12 cellular contexts compared by ENCODE assay signal in the genomic region with DNA sequence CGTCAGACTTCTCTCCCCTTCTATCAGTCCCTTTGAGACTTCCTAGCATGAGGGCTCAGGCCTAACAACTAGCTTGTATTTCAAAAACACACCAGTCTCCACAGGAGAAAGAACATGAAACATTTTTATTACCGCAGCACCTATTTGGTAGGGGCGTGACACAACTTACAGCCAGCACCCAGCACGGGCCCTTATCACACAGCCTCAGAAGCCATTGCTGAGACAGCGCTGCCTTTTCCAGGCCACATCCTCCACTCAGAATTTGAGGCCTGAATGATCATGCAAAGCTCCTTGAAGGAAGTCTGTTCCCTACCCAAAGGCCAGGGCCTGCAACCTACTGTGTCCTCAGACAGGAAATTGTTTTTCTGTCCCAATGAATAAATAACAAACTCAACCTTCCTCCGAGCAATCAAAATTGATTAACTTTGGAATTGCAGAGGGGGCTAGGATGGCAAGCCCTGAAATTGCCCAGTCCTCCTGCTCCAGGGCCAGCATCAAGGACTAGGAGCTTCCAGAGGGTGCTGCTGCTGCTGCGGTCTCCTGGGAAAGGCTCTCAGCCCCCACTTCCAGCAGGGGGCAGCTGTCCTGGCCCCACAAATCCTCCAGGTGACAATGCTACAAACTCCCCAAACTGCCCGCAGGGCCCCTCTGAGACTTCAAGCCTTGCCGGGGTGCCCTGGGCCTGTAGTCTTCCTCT.
DNase-seq lines count a peak whose midpoint lies in the region; ATAC-seq and TF ChIP-seq lines count a peak whose summit lies in the region.
"Had no signal": no experiment of that assay in that cellular context is flagged by ENCODE, and none has a peak within 500 bp of the region (broad histone marks: within the 10 kb centered on the region; RNA-seq: fewer than 3 reads in every experiment).

No MANE protein-coding gene starts in this region.

- H3K27me3 ChIP-seq in A673 (replicated peaks; ENCODE audit: insufficient read depth, low read depth, low read length, poor library complexity) (no peaks in the 10 kb centered on the region), PC-3 (ENCODE audit: low read length) (peaks cover 21% of the 10 kb centered on the region; the same call in 1 of the 2 replicates), MG63 (peaks cover 10% of the 10 kb centered on the region)
- H3K27me3 ChIP-seq in CD4-positive, alpha-beta T cell (ENCODE audit: control insufficient read depth, insufficient read depth, low read length), result no peaks in the 10 kb centered on the region

- H3K4me1 Mint-ChIP-seq in CD4-positive, alpha-beta T cell (ENCODE audit: low read depth), result peaks cover 8% of the 10 kb centered on the region

- TF ChIP-seq CTCF in A673 (conservative IDR thresholded peaks at IDR 0.05; ENCODE audit: low read depth, low read length), result peak; percentile 34; the same call in 1 of the 2 replicates
- TF ChIP-seq CTCF in GM10266 (IDR thresholded peaks at IDR 0.05; ENCODE audit: control insufficient read depth, insufficient read depth, low read depth, missing control alignments), result peak; percentile 34
- peak; percentile 54 for TF ChIP-seq CTCF in PC-3 (conservative IDR thresholded peaks at IDR 0.05; ENCODE audit: low read depth, low read length)
- TF ChIP-seq CTCF in CD4-positive, alpha-beta T cell (IDR thresholded peaks at IDR 0.05), result no peak

- no peak overlapping the region for H3K9ac ChIP-seq in PC-3 (ENCODE audit: low read length)

- H2AFZ ChIP-seq in PC-3 (ENCODE audit: low read length), result no peak overlapping the region

- peaks cover 13% of the 10 kb centered on the region for H3K9me3 Mint-ChIP-seq in CD4-positive, alpha-beta T cell
- H3K9me3 Mint-ChIP-seq: activated CD4-positive, alpha-beta memory T cell treated with anti-CD3 and anti-CD28 coated beads, Interleukin-2, amount 10 ng/mL, durations not matched to agents 7 days and 5 days had no signal

- H3K9me3 ChIP-seq in A673 (ENCODE audit: low read depth, low read length, poor library complexity, severe bottlenecking), result peaks cover 3% of the 10 kb centered on the region
- no peaks in the 10 kb centered on the region for H3K9me3 ChIP-seq in PC-3 (ENCODE audit: low read length)
- peaks cover 3% of the 10 kb centered on the region for H3K9me3 ChIP-seq in CD4-positive, alpha-beta T cell (ENCODE audit: control insufficient read depth, low read length)
- no peaks in the 10 kb centered on the region; the same call in 1 of the 2 replicates for H3K9me3 ChIP-seq in MG63

- no peaks in the 10 kb centered on the region for H3K27me3 Mint-ChIP-seq in CD4-positive, alpha-beta T cell

- H3K27ac ChIP-seq in A673 (ENCODE audit: low read depth, low read length, poor library complexity, severe bottlenecking), result no peak overlapping the region
- no peak overlapping the region for H3K27ac ChIP-seq in PC-3 (ENCODE audit: low read length)
- H3K27ac ChIP-seq in CD4-positive, alpha-beta T cell (ENCODE audit: low read depth, low read length), result no peak overlapping the region
- H3K27ac ChIP-seq: epithelial cell of prostate had no signal

- H3K27ac Mint-ChIP-seq in CD4-positive, alpha-beta T cell, result no peak overlapping the region
- H3K27ac Mint-ChIP-seq: activated CD4-positive, alpha-beta memory T cell treated with anti-CD3 and anti-CD28 coated beads, Interleukin-2, amount 10 ng/mL, durations not matched to agents 7 days and 5 days had no signal

- BruUV-seq in A673 (replicated peaks; lab: Mats Ljungman, UMichigan) (no TSS peak), PC-3 (replicated peaks; lab: Mats Ljungman, UMichigan) (no TSS peak)

- DNase-seq in A673 (ENCODE audit: low spot score) (peak; percentile 10), GM10266 (ENCODE audit: extremely low spot score) (peak; percentile 11), PC-3 (no peak), iPS DF 19.7 (ENCODE audit: low read depth, low spot score) (peak; percentile 25), MG63 (no peak)
- no peak for DNase-seq in CD4-positive, alpha-beta T cell
- DNase-seq: activated CD4-positive, alpha-beta memory T cell treated with anti-CD3 and anti-CD28 coated beads, Interleukin-2, amount 10 ng/mL, durations not matched to agents 7 days and 5 days; C1 segment of cervical spinal cord; NCI-H2107 had no signal

- CTCF ChIA-PET in A673 (lab: Charles Lee), result no interaction called here
- CTCF ChIA-PET in PC-3 (lab: Charles Lee), result no interaction called here
- CTCF ChIA-PET in CD4-positive, alpha-beta T cell (lab: Charles Lee), result no interaction called here

- no peak overlapping the region for H3K4me2 ChIP-seq in PC-3 (ENCODE audit: low read length)

- H3K36me3 ChIP-seq in A673 (ENCODE audit: insufficient read depth, low read length, poor library complexity, severe bottlenecking) (no peaks in the 10 kb centered on the region), PC-3 (ENCODE audit: low read depth, low read length) (no peaks in the 10 kb centered on the region), MG63 (no peaks in the 10 kb centered on the region)

- POLR2A ChIA-PET in A673 (lab: Charles Lee; ENCODE audit: low non-redundant PET), result no interaction called here
- POLR2A ChIA-PET in PC-3 (lab: Charles Lee; ENCODE audit: unreplicated experiment), result no interaction called here
- POLR2A ChIA-PET in CD4-positive, alpha-beta T cell (lab: Charles Lee), result no interaction called here

- H3F3A ChIP-seq in PC-3 (ENCODE audit: low read length, unreplicated experiment), result no peaks in the 10 kb centered on the region

- H3K4me1 ChIP-seq in A673 (ENCODE audit: insufficient read depth, low read length, poor library complexity, severe bottlenecking) (no peaks in the 10 kb centered on the region), PC-3 (ENCODE audit: insufficient read depth, low read length) (no peaks in the 10 kb centered on the region)

- intact Hi-C loops in A673 (cut with micrococcal nuclease; ENCODE audit: unreplicated experiment) (no loop called here), PC-3 (cut with micrococcal nuclease) (no loop called here)
- intact Hi-C loops in CD4-positive, alpha-beta T cell (cut with DNase I, micrococcal nuclease), result no loop called here

- H4K20me1 ChIP-seq in PC-3 (ENCODE audit: low read length), result no peaks in the 10 kb centered on the region

- H3K4me3 ChIP-seq in A673 (ENCODE audit: low read depth, low read length, poor library complexity, severe bottlenecking), result no peak overlapping the region
- no peak overlapping the region for H3K4me3 ChIP-seq in PC-3 (ENCODE audit: low read length)
- no peak overlapping the region for H3K4me3 ChIP-seq in MG63

- ATAC-seq in PC-3 (peak; percentile 20; the same call in 1 of the 2 replicates), GM19463 (IDR thresholded peaks at IDR 0.05; ENCODE audit: unreplicated experiment) (no peak), GM19328 (IDR thresholded peaks at IDR 0.05; ENCODE audit: unreplicated experiment) (no peak)
- ATAC-seq in CD4-positive, alpha-beta T cell (ENCODE audit: poor library complexity), result no peak

- H3K36me3 Mint-ChIP-seq in CD4-positive, alpha-beta T cell (ENCODE audit: low read depth), result no peaks in the 10 kb centered on the region

- H3K79me2 ChIP-seq in PC-3 (ENCODE audit: low read length), result no peaks in the 10 kb centered on the region

- H3K4me3 Mint-ChIP-seq in CD4-positive, alpha-beta T cell, result no peak overlapping the region
- H3K4me3 Mint-ChIP-seq: activated CD4-positive, alpha-beta memory T cell treated with anti-CD3 and anti-CD28 coated beads, Interleukin-2, amount 10 ng/mL, durations not matched to agents 7 days and 5 days had no signal

- no peaks in the 10 kb centered on the region for H3K9me2 ChIP-seq in PC-3 (replicated peaks; ENCODE audit: low read length)

Comparison
In these comparisons a context has a peak if more than half of its experiments do, and no peak if none do; other contexts are left out.
1. DNase-seq: peak in A673 (single experiment), GM10266 (single experiment) and iPS DF 19.7 (single experiment); none in PC-3 (single experiment), CD4-positive, alpha-beta T cell (0 of 10) and MG63 (single experiment).